Comparison of ENCODE assay signal across 19 cellular contexts in genomic region chr5:12460493-12461261, GRCh38.
"Had no signal": no experiment of that assay in that cellular context is flagged by ENCODE, and none has a peak within 500 bp of the region (broad histone marks: within the 10 kb centered on the region; RNA-seq: fewer than 3 reads in every experiment).

No MANE protein-coding gene starts in this region.

- H3K9me3 ChIP-seq: esophagus muscularis mucosa, ovary, psoas muscle, tibial artery had no signal

- H3K4me3 Mint-ChIP-seq: activated CD4-positive, alpha-beta memory T cell treated with anti-CD3 and anti-CD28 coated beads, Interleukin-2, amount 10 ng/mL, durations not matched to agents 7 days and 5 days; activated CD8-positive, alpha-beta memory T cell treated with anti-CD3 and anti-CD28 coated beads, Interleukin-2, amount 10 ng/mL, durations not matched to agents 7 days and 5 days; activated naive CD8-positive, alpha-beta T cell treated with anti-CD3 and anti-CD28 coated beads for 36 hours; natural killer cell had no signal

- H3K4me3 ChIP-seq: cardiac muscle cell, esophagus muscularis mucosa, ovary, psoas muscle, tibial artery had no signal

- H3K27ac Mint-ChIP-seq: activated CD4-positive, alpha-beta memory T cell treated with anti-CD3 and anti-CD28 coated beads, Interleukin-2, amount 10 ng/mL, durations not matched to agents 7 days and 5 days; activated CD8-positive, alpha-beta memory T cell treated with anti-CD3 and anti-CD28 coated beads, Interleukin-2, amount 10 ng/mL, durations not matched to agents 7 days and 5 days; activated naive CD8-positive, alpha-beta T cell treated with anti-CD3 and anti-CD28 coated beads for 36 hours; natural killer cell had no signal

- H3K36me3 ChIP-seq: cardiac muscle cell, esophagus muscularis mucosa, ovary, tibial artery had no signal

- DNase-seq: activated CD4-positive, alpha-beta memory T cell treated with anti-CD3 and anti-CD28 coated beads, Interleukin-2, amount 10 ng/mL, durations not matched to agents 7 days and 5 days; activated CD4-positive, alpha-beta T cell treated with anti-CD3 and anti-CD28 coated beads for 48 hours; activated CD4-positive, CD25-positive, alpha-beta regulatory T cell; activated CD8-positive, alpha-beta memory T cell treated with anti-CD3 and anti-CD28 coated beads, Interleukin-2, amount 10 ng/mL, durations not matched to agents 7 days and 5 days; activated naive CD8-positive, alpha-beta T cell treated with anti-CD3 and anti-CD28 coated beads for 36 hours; amniotic stem cell; mesendoderm; natural killer cell; ovary; psoas muscle; right cardiac atrium; stimulated activated naive CD8-positive, alpha-beta T cell treated with anti-CD3 and anti-CD28 coated beads, Interleukin-15, Interleukin-2, amounts not matched to agents 100 U/mL and 50 U/mL, for 24 hours; substantia nigra; T-helper 1 cell; T-helper 9 cell; tibial artery had no signal

- H3K4me1 ChIP-seq: esophagus muscularis mucosa, psoas muscle, tibial artery had no signal

- H3K27ac ChIP-seq: cardiac muscle cell, esophagus muscularis mucosa, ovary, psoas muscle, tibial artery had no signal

- H3K36me3 Mint-ChIP-seq: activated CD8-positive, alpha-beta memory T cell treated with anti-CD3 and anti-CD28 coated beads, Interleukin-2, amount 10 ng/mL, durations not matched to agents 7 days and 5 days; activated naive CD8-positive, alpha-beta T cell treated with anti-CD3 and anti-CD28 coated beads for 36 hours had no signal

- H3K27me3 ChIP-seq: cardiac muscle cell, esophagus muscularis mucosa, ovary, tibial artery had no signal

- H3K27me3 Mint-ChIP-seq: activated CD4-positive, alpha-beta memory T cell treated with anti-CD3 and anti-CD28 coated beads, Interleukin-2, amount 10 ng/mL, durations not matched to agents 7 days and 5 days; activated CD8-positive, alpha-beta memory T cell treated with anti-CD3 and anti-CD28 coated beads, Interleukin-2, amount 10 ng/mL, durations not matched to agents 7 days and 5 days; activated naive CD8-positive, alpha-beta T cell treated with anti-CD3 and anti-CD28 coated beads for 36 hours had no signal

- ATAC-seq: activated CD8-positive, alpha-beta memory T cell treated with anti-CD3 and anti-CD28 coated beads, Interleukin-2, amount 10 ng/mL, durations not matched to agents 7 days and 5 days; natural killer cell; psoas muscle; right cardiac atrium; stimulated activated naive CD8-positive, alpha-beta T cell treated with anti-CD3 and anti-CD28 coated beads, Interleukin-15, Interleukin-2, amounts not matched to agents 100 U/mL and 50 U/mL, for 24 hours had no signal

- H3K4me1 Mint-ChIP-seq: activated CD4-positive, alpha-beta memory T cell treated with anti-CD3 and anti-CD28 coated beads, Interleukin-2, amount 10 ng/mL, durations not matched to agents 7 days and 5 days; activated CD8-positive, alpha-beta memory T cell treated with anti-CD3 and anti-CD28 coated beads, Interleukin-2, amount 10 ng/mL, durations not matched to agents 7 days and 5 days; activated naive CD8-positive, alpha-beta T cell treated with anti-CD3 and anti-CD28 coated beads for 36 hours; natural killer cell had no signal

- FAIRE-seq: endometrium had no signal
